In the genomic region with DNA sequence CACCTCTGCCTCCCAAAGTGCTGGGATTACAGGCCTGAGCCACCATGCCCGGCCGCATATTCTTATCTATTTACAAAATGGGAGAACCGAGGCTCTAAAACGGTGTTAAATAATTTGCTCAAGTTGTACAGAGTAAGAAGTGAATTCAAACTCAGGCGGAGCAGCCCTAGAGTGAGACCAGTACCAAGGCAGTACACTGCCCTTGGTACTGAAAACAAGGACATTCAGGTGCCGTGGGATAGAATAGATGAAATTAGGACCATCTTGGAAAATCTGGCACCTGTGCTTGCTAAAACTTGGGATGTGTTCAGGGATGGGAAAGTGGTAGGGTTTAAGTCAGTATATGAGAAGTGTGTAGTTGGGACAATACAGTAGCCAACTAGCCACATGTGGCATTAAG, we compare ENCODE assay signal across 1 cellular context.
TF ChIP-seq lines count a peak whose summit lies in the region.

No MANE protein-coding gene starts in this region.

TF ChIP-seq in Ishikawa, 13 proteins besides CTCF, POLR2A, EP300 and RAD21 (continued from another document):
- TF ChIP-seq CREB1 (IDR thresholded peaks at IDR 0.05; ENCODE audit: low read depth), result no peak
- TF ChIP-seq YY1 (IDR thresholded peaks at IDR 0.05; ENCODE audit: low read depth), result no peak
- no peak for TF ChIP-seq EGR1 (IDR thresholded peaks at IDR 0.05)
- TF ChIP-seq NFIC (IDR thresholded peaks at IDR 0.05), result no peak
